ENCODE assay signal across 11 cellular contexts in the genomic region with DNA sequence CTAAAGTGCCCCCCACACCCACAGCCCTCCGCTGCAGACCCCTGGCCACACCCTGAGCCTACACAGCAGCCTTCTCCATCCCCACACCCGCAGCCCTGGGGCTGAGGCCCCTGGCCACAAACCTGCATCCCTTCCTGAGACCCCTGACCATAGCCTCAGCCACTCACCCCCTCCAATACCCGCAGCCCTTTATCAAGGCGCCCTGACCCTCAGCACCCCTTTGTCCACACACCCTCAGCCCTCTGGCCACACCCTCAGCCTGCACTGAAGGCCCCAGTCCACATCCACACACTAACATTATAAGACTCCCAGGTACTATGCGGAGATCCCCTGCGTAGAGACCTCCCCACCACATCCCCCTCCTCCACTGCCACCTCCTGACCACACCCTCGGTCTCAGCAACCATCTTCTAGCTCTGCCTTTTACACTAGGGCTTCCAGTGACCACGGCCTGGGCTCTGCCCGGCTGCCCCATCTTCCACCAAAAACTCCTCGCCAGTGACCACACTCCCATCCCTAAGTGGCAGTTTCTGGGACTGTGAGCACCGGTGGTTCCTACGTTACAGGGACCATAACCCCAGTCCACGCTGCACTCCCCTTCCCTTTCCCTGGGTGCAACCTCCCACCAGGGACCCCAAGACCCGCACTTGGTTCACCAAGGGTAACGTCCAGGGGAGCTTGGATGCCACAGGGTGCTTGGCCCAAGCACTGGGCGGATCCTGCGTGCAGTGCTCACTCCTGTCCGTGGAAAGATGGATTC. TPM values are rescaled to one million over a fixed set of nuclear protein-coding genes. Genes with fewer than 3 reads are reported as not detected.
DNase-seq lines count a peak whose midpoint lies in the region; ATAC-seq and TF ChIP-seq lines count a peak whose summit lies in the region.
"Had no signal": no experiment of that assay in that cellular context is flagged by ENCODE, and none has a peak within 500 bp of the region (broad histone marks: within the 10 kb centered on the region; RNA-seq: fewer than 3 reads in every experiment).

No MANE protein-coding gene starts in this region.

- intact Hi-C loops in colonic mucosa (cut with DNase I) (loop anchor here (10.0 kb wide), 1 partner anchor 48 kb away; no protein-coding TSS in a partner anchor), PC-9 (cut with micrococcal nuclease; ENCODE audit: unreplicated experiment) (loop anchor here (10.0 kb wide), 1 partner anchor 198 kb away; a partner anchor contains a TSS)

- TF ChIP-seq EP300 in SK-N-SH (IDR thresholded peaks at IDR 0.05; ENCODE audit: borderline replicate concordance in 1 of 2, low read depth in 1 of 2, low read length in 1 of 2) (no peak), suprapubic skin (IDR thresholded peaks at IDR 0.05) (no peak)

- no peaks in the 10 kb centered on the region for H3K27me3 ChIP-seq in SK-N-SH (ENCODE audit: insufficient read depth)
- peaks cover 7% of the 10 kb centered on the region for H3K27me3 ChIP-seq in colonic mucosa
- H3K27me3 ChIP-seq in mucosa of rectum (ENCODE audit: control insufficient read depth in 2 of 2, insufficient read depth in 2 of 2, low read length in 2 of 2), result no peaks in the 10 kb centered on the region
- H3K27me3 ChIP-seq in suprapubic skin, result no peaks in the 10 kb centered on the region
- H3K27me3 ChIP-seq in PC-9 (ENCODE audit: insufficient read depth, low read depth), result no peaks in the 10 kb centered on the region
- H3K27me3 ChIP-seq: testis had no signal

- H3K27ac ChIP-seq in SK-N-SH (ENCODE audit: low read depth in 2 of 2, low read length in 1 of 2) (peak overlapping the region; percentile 28 to 56; a peak in 2 of 4 replicates), colonic mucosa (no peak overlapping the region), mucosa of rectum (ENCODE audit: low read depth in 2 of 2, low read length in 2 of 2) (peak overlapping the region; percentile 59 to 63), suprapubic skin (peak overlapping the region; percentile 75), PC-9 (no peak overlapping the region)
- H3K27ac ChIP-seq: testis had no signal

- DNase-seq in SK-N-SH, result no peak
- DNase-seq in colonic mucosa, result no peak
- DNase-seq in suprapubic skin (ENCODE audit: low spot score in 2 of 2), result peak; percentile 64 to 77
- DNase-seq in PC-9, result no peak
- DNase-seq: activated T-cell treated with anti-CD3 and anti-CD28 coated beads for 4 hours had no signal

- no peak for TF ChIP-seq RAD21 in SK-N-SH (IDR thresholded peaks at IDR 0.05; ENCODE audit: low read length)

- peaks cover 10 to 53% of the 10 kb centered on the region in 2 experiments; a peak in 2 of 4 replicates for H3K4me1 ChIP-seq in SK-N-SH (ENCODE audit: control insufficient read depth in 1 of 2, insufficient read depth in 2 of 2, low read depth in 1 of 2, low read length in 1 of 2)
- peaks cover 21% of the 10 kb centered on the region for H3K4me1 ChIP-seq in colonic mucosa
- peaks cover 48 to 49% of the 10 kb centered on the region in 2 donors for H3K4me1 ChIP-seq in mucosa of rectum (ENCODE audit: control insufficient read depth in 2 of 2, insufficient read depth in 2 of 2, low read length in 2 of 2)
- H3K4me1 ChIP-seq in suprapubic skin, result peaks cover 73% of the 10 kb centered on the region
- H3K4me1 ChIP-seq in PC-9 (replicated peaks; ENCODE audit: insufficient read depth), result peaks cover 17% of the 10 kb centered on the region

- CTCF ChIA-PET in SK-N-SH (lab: Yijun Ruan, JAX) (interaction anchor here (0.6 to 2.2 kb wide), 17 partner anchors 9 to 120 kb away, joined by 3 to 15 read pairs (median 5); a partner anchor contains a TSS), PC-9 (lab: Charles Lee) (interaction anchor here (1.1 kb wide), 1 partner anchor 132 kb away, joined by 4 read pairs; no protein-coding TSS in a partner anchor)

- H4K20me1 ChIP-seq in SK-N-SH (ENCODE audit: insufficient read depth) (no peaks in the 10 kb centered on the region), PC-9 (ENCODE audit: insufficient read depth) (no peaks in the 10 kb centered on the region)

- H3K9me2 ChIP-seq in SK-N-SH (no peaks in the 10 kb centered on the region), PC-9 (ENCODE audit: insufficient read depth) (no peaks in the 10 kb centered on the region)

- H3F3A ChIP-seq in SK-N-SH (replicated peaks; ENCODE audit: insufficient read depth) (peaks cover 5% of the 10 kb centered on the region), PC-9 (ENCODE audit: insufficient read depth, low read depth) (peaks cover 13% of the 10 kb centered on the region)

- ATAC-seq in SK-N-SH treated with all-trans-retinoic acid at 6 μM for 48 hours (no peak; the same call in 2 of the 3 replicates), GM19035 (IDR thresholded peaks at IDR 0.05; ENCODE audit: unreplicated experiment) (no peak), HG02678 (IDR thresholded peaks at IDR 0.05; ENCODE audit: unreplicated experiment) (no peak)

- BruUV-seq in PC-9 (replicated peaks; lab: Mats Ljungman, UMichigan), result no TSS peak

- H3K36me3 ChIP-seq in SK-N-SH (replicated peaks in 1 of 2; ENCODE audit: control insufficient read depth in 1 of 2, insufficient read depth in 2 of 2, low read length in 1 of 2), result no peaks in the 10 kb centered on the region
- no peaks in the 10 kb centered on the region for H3K36me3 ChIP-seq in colonic mucosa
- no peaks in the 10 kb centered on the region for H3K36me3 ChIP-seq in mucosa of rectum (ENCODE audit: control insufficient read depth in 2 of 2, insufficient read depth in 2 of 2, low read length in 2 of 2)
- no peaks in the 10 kb centered on the region for H3K36me3 ChIP-seq in suprapubic skin
- H3K36me3 ChIP-seq in PC-9 (ENCODE audit: low read depth), result no peaks in the 10 kb centered on the region

- peak overlapping the region; percentile 89 for H3K4me2 ChIP-seq in SK-N-SH
- H3K4me2 ChIP-seq in PC-9, result no peak overlapping the region

- 90% methylated on average over 18 of the region's 18 CpGs for WGBS in SK-N-SH (ENCODE audit: low lambda C conversion rate)
- WGBS in suprapubic skin, result 68% methylated on average over 18 of the region's 18 CpGs

- no peak for TF ChIP-seq CTCF in SK-N-SH (IDR thresholded peaks at IDR 0.05)
- no peak for TF ChIP-seq CTCF in colonic mucosa (IDR thresholded peaks at IDR 0.05)
- no peak for TF ChIP-seq CTCF in suprapubic skin (IDR thresholded peaks at IDR 0.05)
- TF ChIP-seq CTCF in PC-9 (conservative IDR thresholded peaks at IDR 0.05), result no peak

- TF ChIP-seq POLR2A in suprapubic skin (IDR thresholded peaks at IDR 0.05), result no peak

- H2AFZ ChIP-seq in SK-N-SH (ENCODE audit: low read depth) (peak overlapping the region; percentile 69; the same call in 1 of the 2 replicates), PC-9 (no peak overlapping the region)

- no peaks in the 10 kb centered on the region for H3K9me3 ChIP-seq in SK-N-SH
- no peaks in the 10 kb centered on the region for H3K9me3 ChIP-seq in colonic mucosa
- H3K9me3 ChIP-seq in mucosa of rectum (ENCODE audit: control insufficient read depth in 2 of 2, low read length in 2 of 2), result no peaks in the 10 kb centered on the region
- no peaks in the 10 kb centered on the region for H3K9me3 ChIP-seq in suprapubic skin
- H3K9me3 ChIP-seq in PC-9 (ENCODE audit: insufficient read depth, low read depth), result no peaks in the 10 kb centered on the region
- H3K9me3 ChIP-seq: testis had no signal

- no peaks in the 10 kb centered on the region for H3K79me2 ChIP-seq in SK-N-SH (ENCODE audit: insufficient read depth)
- H3K79me2 ChIP-seq in PC-9 (ENCODE audit: low read depth), result no peaks in the 10 kb centered on the region

- H3K9ac ChIP-seq in SK-N-SH (peak overlapping the region; percentile 70), colonic mucosa (ENCODE audit: low read depth in 2 of 2, low read length in 2 of 2) (peak overlapping the region; percentile 64 to 67), mucosa of rectum (ENCODE audit: low read depth in 1 of 2, low read length in 2 of 2) (peak overlapping the region; percentile 61 to 65)

- peak overlapping the region; percentile 55 to 59 for H3K4me3 ChIP-seq in SK-N-SH (ENCODE audit: low read depth in 2 of 2, low read length in 1 of 2)
- H3K4me3 ChIP-seq in colonic mucosa, result peak overlapping the region; percentile 29
- H3K4me3 ChIP-seq in mucosa of rectum (ENCODE audit: low read length in 2 of 2), result peak overlapping the region; percentile 65
- H3K4me3 ChIP-seq in suprapubic skin, result peak overlapping the region; percentile 52
- H3K4me3 ChIP-seq in PC-9, result no peak overlapping the region

- POLR2A ChIA-PET in SK-N-SH (lab: Yijun Ruan, JAX) (interaction anchor here (0.7 kb wide), 1 partner anchor 786 kb away, joined by 4 read pairs; no protein-coding TSS in a partner anchor), PC-9 (lab: Charles Lee; ENCODE audit: unreplicated experiment) (interaction anchor here (0.5 kb wide), 1 partner anchor 192 kb away, joined by 4 read pairs; no protein-coding TSS in a partner anchor)

TF ChIP-seq in SK-N-SH, 30 proteins besides CTCF, POLR2A, EP300 and RAD21 (continues in another document):
- no peak for TF ChIP-seq GABPA (IDR thresholded peaks at IDR 0.05; ENCODE audit: low read depth)
- no peak for TF ChIP-seq POLR2AphosphoS5 (IDR thresholded peaks at IDR 0.05; ENCODE audit: low read depth, low read length)

TF ChIP-seq in SK-N-SH treated with all-trans-retinoic acid at 6 μM for 48 hours, 23 proteins besides CTCF, POLR2A, EP300 and RAD21 (continues in another document):
- TF ChIP-seq ISL1 (CRISPR knock-in tag; IDR thresholded peaks at IDR 0.05), result no peak

RNA-seq across cellular contexts. Expression of a gene that starts 0.8 kb away (rescaled TPM):
- polyA plus RNA-seq in SK-N-SH (2012; rRNA removed), result 33.5 and 36.2 TPM in 2 replicates
- 22.8 and 30.9 TPM in 2 replicates for polyA plus RNA-seq in SK-N-SH (2012; cell fraction: cytosol; rRNA removed)
- 21.8 and 23.5 TPM in 2 replicates for polyA plus RNA-seq in SK-N-SH (2012; cell fraction: nucleus; rRNA removed)
- 10 to 100 TPM in 1 of 2 donors, 1 to 10 TPM in 1; 3.7 to 12.3 TPM for total RNA-seq in colonic mucosa
- total RNA-seq in suprapubic skin, result 100 to 1,000 TPM in 3 of 4 donors, 10 to 100 TPM in 1; 47.6 to 182 (median 121) TPM
- total RNA-seq in PC-9 (2021), result 3.1 and 4.5 TPM in 2 replicates

RNA-seq across cellular contexts. Expression of a gene that starts 23.8 kb away (rescaled TPM):
- 14.2 and 15.8 TPM in 2 replicates for polyA plus RNA-seq in SK-N-SH (2012; rRNA removed)
- polyA plus RNA-seq in SK-N-SH (2012; cell fraction: cytosol; rRNA removed), result 6.2 and 10.5 TPM in 2 replicates
- polyA plus RNA-seq in SK-N-SH (2012; cell fraction: nucleus; rRNA removed), result 39.7 and 44.1 TPM in 2 replicates
- 1 to 10 TPM; 7.9 to 8.7 TPM for total RNA-seq in colonic mucosa
- total RNA-seq in suprapubic skin, result 10 to 100 TPM; 14.0 to 31.0 (median 23.8) TPM
- total RNA-seq in PC-9 (2021), result 12.8 and 14.9 TPM in 2 replicates

RNA-seq across cellular contexts. Expression of a gene that starts 38.4 kb away (rescaled TPM):
- polyA plus RNA-seq in SK-N-SH (2012; rRNA removed), result 0.19 and 0.23 TPM in 2 replicates
- polyA plus RNA-seq in SK-N-SH (2012; cell fraction: cytosol; rRNA removed), result 0.08 and 0.10 TPM in 2 replicates
- 0.58 and 0.75 TPM in 2 replicates for polyA plus RNA-seq in SK-N-SH (2012; cell fraction: nucleus; rRNA removed)
- total RNA-seq in colonic mucosa (100 to 1,000 TPM; 348 to 378 TPM), suprapubic skin (100 to 1,000 TPM in 1 of 4 donors, 10 to 100 TPM in 3; 45.6 to 164 (median 69.1) TPM), PC-9 (2021) (5.0 and 5.3 TPM in 2 replicates)
- total RNA-seq: A172 had no signal

Comparison
In these comparisons a context has a peak if more than half of its experiments do, and no peak if none do; other contexts are left out.
1. DNase-seq: peak in suprapubic skin (2 of 2); none in SK-N-SH (single experiment), colonic mucosa (single experiment) and PC-9 (0 of 2).
2. H3K27ac ChIP-seq: peak in SK-N-SH (2 of 2), mucosa of rectum (2 of 2) and suprapubic skin (single experiment); none in colonic mucosa (single experiment) and PC-9 (single experiment).
3. Peak in every context shown above with its lines, with median percentiles within 50 percentile points of each other: H3K9ac ChIP-seq.